17 cellular contexts compared by ENCODE assay signal in genomic region chr19:7989071-7989575, GRCh38. TPM values are rescaled to one million over a fixed set of nuclear protein-coding genes. Genes with fewer than 3 reads are reported as not detected.
DNase-seq lines count a peak whose midpoint lies in the region; ATAC-seq and TF ChIP-seq lines count a peak whose summit lies in the region.
"Had no signal": no experiment of that assay in that cellular context is flagged by ENCODE, and none has a peak within 500 bp of the region (broad histone marks: within the 10 kb centered on the region; RNA-seq: fewer than 3 reads in every experiment).

No MANE protein-coding gene starts in this region.

- H3K9me3 ChIP-seq in PC-3 (ENCODE audit: low read length) (no peaks in the 10 kb centered on the region), left lung (no peaks in the 10 kb centered on the region), upper lobe of left lung (no peaks in the 10 kb centered on the region)
- H3K9me3 ChIP-seq: BLaER1 treated with 17β-estradiol and CSF1 and Interleukin-3, amounts not matched to agents 10 nM and 100 nM had no signal

- TF ChIP-seq POLR2A in upper lobe of left lung (IDR thresholded peaks at IDR 0.05): no peak

- BruUV-seq in PC-3 (replicated peaks; lab: Mats Ljungman, UMichigan): no TSS peak

- 79% methylated on average over 9 to 12 of the region's 12 CpGs for WGBS in upper lobe of left lung, 2 donors

- no peak for TF ChIP-seq CTCF in PC-3 (conservative IDR thresholded peaks at IDR 0.05; ENCODE audit: low read depth, low read length)
- TF ChIP-seq CTCF in choroid plexus epithelial cell (conservative IDR thresholded peaks at IDR 0.05; ENCODE audit: low read depth, low read length): no peak
- TF ChIP-seq CTCF in left lung (IDR thresholded peaks at IDR 0.05): no peak
- no peak for TF ChIP-seq CTCF in upper lobe of left lung (IDR thresholded peaks at IDR 0.05)

- no peak overlapping the region for H2AFZ ChIP-seq in PC-3 (ENCODE audit: low read length)

- intact Hi-C loops in PC-3 (cut with micrococcal nuclease) (loop anchor here (5.0 kb wide), 1 partner anchor 47 kb away; the partner anchor contains the start of gene TIMM44), left lung (cut with DNase I) (no loop called here)

- peaks cover 85% of the 10 kb centered on the region for H3K79me2 ChIP-seq in PC-3 (ENCODE audit: low read length)

- peaks cover 48% of the 10 kb centered on the region for H3K36me3 ChIP-seq in PC-3 (ENCODE audit: low read depth, low read length)
- H3K36me3 ChIP-seq in left lung: peaks cover 0 to 73% of the 10 kb centered on the region in 2 donors
- peaks cover 11 to 79% (median 41%) of the 10 kb centered on the region in 4 donors for H3K36me3 ChIP-seq in upper lobe of left lung

- CTCF ChIA-PET in PC-3 (lab: Charles Lee): interaction anchor here (1.1 kb wide), 1 partner anchor 13 kb away, joined by 6 read pairs; no protein-coding TSS in a partner anchor

- peak overlapping the region; percentile 80 for H3K4me2 ChIP-seq in PC-3 (ENCODE audit: low read length)
- H3K4me2 ChIP-seq: BLaER1 treated with 17β-estradiol and CSF1 and Interleukin-3, amounts not matched to agents 10 nM and 100 nM had no signal

- ATAC-seq in PC-3: peak; percentile 5
- peak; percentile 80 for ATAC-seq in left lung
- ATAC-seq in upper lobe of left lung (ENCODE audit: low FRiP score in 2 of 2): peak in 1 of 2 donors; percentile 70
- no peak for ATAC-seq in GM21737 (IDR thresholded peaks at IDR 0.05; ENCODE audit: unreplicated experiment)
- ATAC-seq: activated naive CD8-positive, alpha-beta T cell treated with anti-CD3 and anti-CD28 coated beads, Interleukin-2, amount 50 U/mL, for 24 hours had no signal

- peak overlapping the region; percentile 96 for H3K9ac ChIP-seq in PC-3 (ENCODE audit: low read length)
- H3K9ac ChIP-seq: BLaER1 treated with 17β-estradiol and CSF1 and Interleukin-3, amounts not matched to agents 10 nM and 100 nM had no signal

- peak; percentile 84 for DNase-seq in PC-3
- peak; percentile 33 for DNase-seq in choroid plexus epithelial cell (ENCODE audit: low read depth)
- peak; percentile 43 to 71 for DNase-seq in left lung
- peak; percentile 48 to 78 for DNase-seq in upper lobe of left lung
- DNase-seq in T-helper 1 cell: no peak
- no peak for DNase-seq in GM03348 (ENCODE audit: low spot score)
- DNase-seq: activated CD4-positive, alpha-beta T cell treated with anti-CD3 and anti-CD28 coated beads for 48 hours; activated naive CD8-positive, alpha-beta T cell treated with anti-CD3 and anti-CD28 coated beads, Interleukin-2, amount 50 U/mL, for 24 hours; activated T-cell treated with anti-CD3 and anti-CD28 coated beads, Interleukin-2, amount 50 U/mL, for 1 hour; DMS53; MM.1S; NCI-H2081 treated with DMSO at 0.1 percent for 48 hours; NCI-H748 treated with DMSO at 0.1 percent for 48 hours; SIG-M5; T1000 had no signal

- H4K20me1 ChIP-seq in PC-3 (ENCODE audit: low read length): peaks cover 8% of the 10 kb centered on the region; the same call in 1 of the 2 replicates

- POLR2A ChIA-PET in PC-3 (lab: Charles Lee; ENCODE audit: unreplicated experiment): no interaction called here

- H3K27ac ChIP-seq in PC-3 (ENCODE audit: low read length): peak overlapping the region; percentile 100
- peak overlapping the region; percentile 69 to 83 for H3K27ac ChIP-seq in left lung
- peak overlapping the region; percentile 46 to 79 (median 66) for H3K27ac ChIP-seq in upper lobe of left lung
- H3K27ac ChIP-seq: BLaER1 treated with 17β-estradiol and CSF1 and Interleukin-3, amounts not matched to agents 10 nM and 100 nM had no signal

- H3F3A ChIP-seq in PC-3 (ENCODE audit: low read length, unreplicated experiment): peaks cover 13% of the 10 kb centered on the region

- H3K9me2 ChIP-seq in PC-3 (replicated peaks; ENCODE audit: low read length): no peaks in the 10 kb centered on the region

- TF ChIP-seq EP300 in upper lobe of left lung (IDR thresholded peaks at IDR 0.05): no peak

- H3K4me1 ChIP-seq in PC-3 (ENCODE audit: insufficient read depth, low read length): peaks cover 84% of the 10 kb centered on the region
- H3K4me1 ChIP-seq in left lung: peaks cover 16 to 21% of the 10 kb centered on the region in 2 donors
- peaks cover 25 to 58% (median 39%) of the 10 kb centered on the region in 4 donors for H3K4me1 ChIP-seq in upper lobe of left lung

- no peaks in the 10 kb centered on the region for H3K27me3 ChIP-seq in PC-3 (ENCODE audit: low read length)
- no peaks in the 10 kb centered on the region for H3K27me3 ChIP-seq in left lung
- no peaks in the 10 kb centered on the region for H3K27me3 ChIP-seq in upper lobe of left lung
- H3K27me3 ChIP-seq: BLaER1 treated with 17β-estradiol and CSF1 and Interleukin-3, amounts not matched to agents 10 nM and 100 nM had no signal

- no peak overlapping the region for H3K4me3 ChIP-seq in PC-3 (ENCODE audit: low read length)
- H3K4me3 ChIP-seq in choroid plexus epithelial cell (ENCODE audit: low read depth, low read length): no peak overlapping the region
- H3K4me3 ChIP-seq in left lung: no peak overlapping the region
- no peak overlapping the region for H3K4me3 ChIP-seq in upper lobe of left lung
- H3K4me3 ChIP-seq: BLaER1 treated with 17β-estradiol and CSF1 and Interleukin-3, amounts not matched to agents 10 nM and 100 nM had no signal

RNA-seq across cellular contexts. Expression of gene ELAVL1, which starts 16.3 kb away (rescaled TPM):
- total RNA-seq in PC-3 (2014; rRNA removed): 87.2 and 111 TPM in 2 replicates
- 10 to 100 TPM; 67.8 to 73.2 TPM for total RNA-seq in left lung
- 10 to 100 TPM; 21.0 to 71.1 (median 36.1) TPM for total RNA-seq in upper lobe of left lung

RNA-seq across cellular contexts. Expression of gene TIMM44, which starts 45.7 kb away (rescaled TPM):
- total RNA-seq in PC-3 (2014; rRNA removed) (191 and 262 TPM in 2 replicates), left lung (10 to 100 TPM; 42.2 to 52.1 TPM), upper lobe of left lung (10 to 100 TPM; 39.8 to 83.2 (median 52.7) TPM)

Comparison
In these comparisons a context has a peak if more than half of its experiments do, and no peak if none do; other contexts are left out.
1. DNase-seq: peak in PC-3 (single experiment), choroid plexus epithelial cell (single experiment), left lung (2 of 2) and upper lobe of left lung (2 of 2); none in T-helper 1 cell (0 of 5) and GM03348 (single experiment).
2. Peak in every context shown above with its lines, with median percentiles within 50 percentile points of each other: H3K27ac ChIP-seq.